Comparison of ENCODE assay signal across 25 cellular contexts in genomic region chr20:44143896-44144295, GRCh38. TPM values are rescaled to one million over a fixed set of nuclear protein-coding genes. Genes with fewer than 3 reads are reported as not detected.
A peak's percentile ranks its signal among the peaks of the same experiment; 100 is the strongest.
DNase-seq lines count a peak whose midpoint lies in the region; ATAC-seq and TF ChIP-seq lines count a peak whose summit lies in the region.
"Had no signal": no experiment of that assay in that cellular context is flagged by ENCODE, and none has a peak within 500 bp of the region (broad histone marks: within the 10 kb centered on the region; RNA-seq: fewer than 3 reads in every experiment).

No MANE protein-coding gene starts in this region.

- peak overlapping the region in 1 of 3 experiments; percentile 47 for H3K4me3 Mint-ChIP-seq in nephron
- no peak overlapping the region for H3K4me3 Mint-ChIP-seq in stimulated activated naive CD8-positive, alpha-beta T cell treated with anti-CD3 and anti-CD28 coated beads, Interleukin-15, amount 100 ng/mL, for 72 hours
- H3K4me3 Mint-ChIP-seq: activated naive CD8-positive, alpha-beta T cell treated with anti-CD3 and anti-CD28 coated beads, Interleukin-2, amount 10 ng/mL, durations not matched to agents 7 days and 5 days; HFFc6 had no signal

- peak; percentile 70 to 88 (median 80) for ATAC-seq in heart left ventricle
- ATAC-seq in stimulated activated naive CD8-positive, alpha-beta T cell treated with anti-CD3 and anti-CD28 coated beads, Interleukin-15, amount 100 ng/mL, for 72 hours, result no peak

- H3K9me3 ChIP-seq in ascending aorta (no peaks in the 10 kb centered on the region), heart left ventricle (no peaks in the 10 kb centered on the region), stomach smooth muscle (ENCODE audit: control insufficient read depth in 2 of 2, low read length in 2 of 2) (no peaks in the 10 kb centered on the region)

- no peak for DNase-seq in ascending aorta (ENCODE audit: low spot score in 2 of 2)
- peak in 3 of 5 donors; percentile 48 to 68 (median 66) for DNase-seq in heart left ventricle
- no peak for DNase-seq in activated naive CD4-positive, alpha-beta T cell treated with anti-CD3 and anti-CD28 coated beads, Interleukin-2, amount 50 U/mL, for 16 hours
- DNase-seq in central memory CD4-positive, alpha-beta T cell, result no peak
- no peak for DNase-seq in ecto neural progenitor cell (ENCODE audit: low spot score)
- DNase-seq in stimulated activated naive CD8-positive, alpha-beta T cell treated with anti-CD3 and anti-CD28 coated beads, Interleukin-15, amount 100 ng/mL, for 72 hours, result no peak
- DNase-seq: activated CD4-positive, alpha-beta T cell treated with anti-CD3 and anti-CD28 coated beads for 48 hours; activated CD8-positive, alpha-beta memory T cell treated with anti-CD3 and anti-CD28 coated beads for 24 hours; activated effector memory CD4-positive, alpha-beta T cell treated with Interleukin-2 at 50 U/mL for 16 hours; activated naive CD8-positive, alpha-beta T cell treated with anti-CD3 and anti-CD28 coated beads, Interleukin-2, amount 10 ng/mL, durations not matched to agents 7 days and 5 days; Calu3; cerebellar nuclear complex; HFFc6; Kasumi-1; mammary epithelial cell; MV-4-11; NCI-H146; NCI-H2107; NCI-H446 treated with DMSO at 0.1 percent for 48 hours; OCI-M1; stimulated activated CD4-positive, alpha-beta T cell treated with anti-CD3 and anti-CD28 coated beads, Interleukin-2, amount 100 ng/mL, for 24 hours; WERI-Rb-1 had no signal

- WGBS in heart left ventricle, 4 donors, result 46 to 61% (median 51%) methylated on average over 7 of the region's 7 CpGs

- no peaks in the 10 kb centered on the region for H3K9me3 Mint-ChIP-seq in nephron
- H3K9me3 Mint-ChIP-seq in stimulated activated naive CD8-positive, alpha-beta T cell treated with anti-CD3 and anti-CD28 coated beads, Interleukin-15, amount 100 ng/mL, for 72 hours, result no peaks in the 10 kb centered on the region
- H3K9me3 Mint-ChIP-seq: activated naive CD8-positive, alpha-beta T cell treated with anti-CD3 and anti-CD28 coated beads, Interleukin-2, amount 10 ng/mL, durations not matched to agents 7 days and 5 days; HFFc6 had no signal

- no peaks in the 10 kb centered on the region for H3K36me3 Mint-ChIP-seq in nephron (ENCODE audit: low read depth)
- H3K36me3 Mint-ChIP-seq: activated naive CD8-positive, alpha-beta T cell treated with anti-CD3 and anti-CD28 coated beads, Interleukin-2, amount 10 ng/mL, durations not matched to agents 7 days and 5 days had no signal

- H3K27me3 Mint-ChIP-seq in nephron (ENCODE audit: low read depth), result peaks cover 15% of the 10 kb centered on the region
- H3K27me3 Mint-ChIP-seq in stimulated activated naive CD8-positive, alpha-beta T cell treated with anti-CD3 and anti-CD28 coated beads, Interleukin-15, amount 100 ng/mL, for 72 hours, result peaks cover 34% of the 10 kb centered on the region

- H3K4me1 ChIP-seq in ascending aorta, result peaks cover 10 to 45% of the 10 kb centered on the region in 2 donors
- peaks cover 6 to 92% (median 38%) of the 10 kb centered on the region in 12 donors for H3K4me1 ChIP-seq in heart left ventricle
- peaks cover 90% of the 10 kb centered on the region for H3K4me1 ChIP-seq in stomach smooth muscle (ENCODE audit: control insufficient read depth, insufficient read depth, low read length)

- peak overlapping the region in 1 of 2 donors; percentile 42 for H3K9ac ChIP-seq in stomach smooth muscle (ENCODE audit: low read length in 2 of 2)

- no peaks in the 10 kb centered on the region for H3K36me3 ChIP-seq in ascending aorta
- peaks cover 0 to 20% (median 0%) of the 10 kb centered on the region in 9 donors for H3K36me3 ChIP-seq in heart left ventricle
- peaks cover 2 to 5% of the 10 kb centered on the region in 2 donors for H3K36me3 ChIP-seq in stomach smooth muscle (ENCODE audit: control insufficient read depth in 2 of 2, insufficient read depth in 2 of 2, low read length in 2 of 2)
- H3K36me3 ChIP-seq: WERI-Rb-1 had no signal

- no peak for TF ChIP-seq CTCF in ascending aorta (IDR thresholded peaks at IDR 0.05)
- TF ChIP-seq CTCF in heart left ventricle (IDR thresholded peaks at IDR 0.05), result no peak
- TF ChIP-seq CTCF in nephron (IDR thresholded peaks at IDR 0.05; ENCODE audit: unreplicated experiment in 3 of 3), result no peak

- intact Hi-C loops in ascending aorta (cut with DNase I), result no loop called here
- intact Hi-C loops in heart left ventricle (cut with DNase I), result loop anchor here in 3 of 10 donors (5.0 kb wide), 1 partner anchor 38 kb away; no protein-coding TSS in a partner anchor

- TF ChIP-seq POLR2A in heart left ventricle (IDR thresholded peaks at IDR 0.05), result no peak

- peaks cover 74% of the 10 kb centered on the region for H3K4me1 Mint-ChIP-seq in nephron
- no peaks in the 10 kb centered on the region for H3K4me1 Mint-ChIP-seq in stimulated activated naive CD8-positive, alpha-beta T cell treated with anti-CD3 and anti-CD28 coated beads, Interleukin-15, amount 100 ng/mL, for 72 hours
- H3K4me1 Mint-ChIP-seq: activated naive CD8-positive, alpha-beta T cell treated with anti-CD3 and anti-CD28 coated beads, Interleukin-2, amount 10 ng/mL, durations not matched to agents 7 days and 5 days had no signal

- H3K4me3 ChIP-seq in ascending aorta, result no peak overlapping the region
- H3K4me3 ChIP-seq in heart left ventricle, result peak overlapping the region in 1 of 12 donors; percentile 11
- H3K4me3 ChIP-seq in stomach smooth muscle (ENCODE audit: low read length in 2 of 2), result peak overlapping the region; percentile 44 to 67

- H3K27ac Mint-ChIP-seq in nephron, result peak overlapping the region in 2 of 3 experiments; percentile 10 to 87
- H3K27ac Mint-ChIP-seq in stimulated activated naive CD8-positive, alpha-beta T cell treated with anti-CD3 and anti-CD28 coated beads, Interleukin-15, amount 100 ng/mL, for 72 hours, result no peak overlapping the region
- H3K27ac Mint-ChIP-seq: activated naive CD8-positive, alpha-beta T cell treated with anti-CD3 and anti-CD28 coated beads, Interleukin-2, amount 10 ng/mL, durations not matched to agents 7 days and 5 days; HFFc6 had no signal

- H3K27ac ChIP-seq in ascending aorta, result peak overlapping the region; percentile 92
- peak overlapping the region; percentile 72 to 96 (median 90) for H3K27ac ChIP-seq in heart left ventricle
- peak overlapping the region; percentile 82 for H3K27ac ChIP-seq in stomach smooth muscle (ENCODE audit: low read length)
- H3K27ac ChIP-seq: WERI-Rb-1 had no signal

- H3K27me3 ChIP-seq in ascending aorta (no peaks in the 10 kb centered on the region), heart left ventricle (no peaks in the 10 kb centered on the region), stomach smooth muscle (ENCODE audit: control insufficient read depth in 1 of 2, insufficient read depth in 2 of 2, low read length in 2 of 2) (no peaks in the 10 kb centered on the region)

RNA-seq across cellular contexts. Expression of gene JPH2, which starts 43.1 kb away (rescaled TPM):
- 86.7 TPM for total RNA-seq in ascending aorta
- total RNA-seq in heart left ventricle, result 100 to 1,000 TPM in 8 of 9 donors, 10 to 100 TPM in 1; 99.5 to 219 (median 166) TPM
- polyA plus RNA-seq in heart left ventricle, result 100 to 1,000 TPM; 129 to 144 TPM
- total RNA-seq: HepG2 had no signal

Comparison
In these comparisons a context has a peak if more than half of its experiments do, and no peak if none do; other contexts are left out.
1. DNase-seq: peak in heart left ventricle (3 of 5); none in ascending aorta (0 of 2), activated naive CD4-positive, alpha-beta T cell treated with anti-CD3 and anti-CD28 coated beads, Interleukin-2, amount 50 U/mL, for 16 hours (single experiment), central memory CD4-positive, alpha-beta T cell (single experiment), ecto neural progenitor cell (single experiment) and stimulated activated naive CD8-positive, alpha-beta T cell treated with anti-CD3 and anti-CD28 coated beads, Interleukin-15, amount 100 ng/mL, for 72 hours (0 of 2).
2. H3K4me3 ChIP-seq: peak in stomach smooth muscle (2 of 2); none in ascending aorta (0 of 2).
3. H3K27ac Mint-ChIP-seq: peak in nephron (2 of 3); none in stimulated activated naive CD8-positive, alpha-beta T cell treated with anti-CD3 and anti-CD28 coated beads, Interleukin-15, amount 100 ng/mL, for 72 hours (0 of 2).
4. Peak in every context shown above with its lines, with median percentiles within 50 percentile points of each other: H3K27ac ChIP-seq.